In the genomic region with DNA sequence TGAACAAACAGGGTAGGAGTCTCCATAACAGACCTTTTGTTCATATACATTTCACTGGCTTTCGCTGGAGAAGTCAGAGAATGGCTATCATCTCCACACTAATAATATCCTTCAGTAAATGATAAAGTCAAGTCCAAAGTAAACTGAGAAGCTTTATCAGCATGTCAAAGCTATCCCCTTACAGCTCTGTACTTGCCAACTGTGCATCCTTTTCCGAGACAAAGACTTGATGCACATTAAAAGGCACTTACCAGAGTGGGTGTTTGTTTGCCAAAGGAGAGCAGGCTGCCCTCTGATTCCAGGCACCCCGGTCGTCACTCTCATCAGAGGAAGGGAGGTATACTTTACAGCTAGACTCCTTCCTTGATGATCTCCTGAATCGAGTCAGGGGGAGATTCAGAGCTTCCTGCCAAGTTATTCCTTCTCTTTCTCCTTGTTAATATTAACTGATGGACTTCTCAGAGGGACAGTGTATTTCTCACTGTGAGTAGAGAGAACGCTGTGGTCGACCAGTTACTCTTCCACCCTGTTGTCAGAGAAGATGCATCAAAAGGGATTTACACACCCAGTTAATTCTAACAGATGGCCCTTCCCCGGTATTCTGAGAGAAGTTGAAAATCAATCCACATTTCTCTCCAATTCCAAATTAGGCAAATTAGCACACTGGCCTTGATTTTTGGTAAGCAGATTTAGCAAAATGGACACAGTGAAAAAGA, we compare ENCODE assay signal across 21 cellular contexts.
A peak's percentile ranks its signal among the peaks of the same experiment; 100 is the strongest.
DNase-seq lines count a peak whose midpoint lies in the region; ATAC-seq, FAIRE-seq and TF ChIP-seq lines count a peak whose summit lies in the region.
"Had no signal": no experiment of that assay in that cellular context is flagged by ENCODE, and none has a peak within 500 bp of the region (broad histone marks: within the 10 kb centered on the region; RNA-seq: fewer than 3 reads in every experiment).

No MANE protein-coding gene starts in this region.

- H3K36me3 ChIP-seq in K562 (ENCODE audit: control insufficient read depth, insufficient read depth, low read length) (peaks cover 35% of the 10 kb centered on the region), osteoblast (ENCODE audit: insufficient read depth, low read length) (no peaks in the 10 kb centered on the region)
- H3K36me3 ChIP-seq: cardiac muscle cell, vagina had no signal

- ATAC-seq in left cardiac atrium = peak; percentile 44 to 74
- no peak for ATAC-seq in Right ventricle myocardium inferior
- no peak for ATAC-seq in K562
- ATAC-seq in GM21423 (IDR thresholded peaks at IDR 0.05; ENCODE audit: unreplicated experiment) = no peak
- ATAC-seq: naive thymus-derived CD8-positive, alpha-beta T cell had no signal

- H3K9me3 ChIP-seq in K562 (replicated peaks; ENCODE audit: control insufficient read depth, insufficient read depth, low read depth, low read length) = no peaks in the 10 kb centered on the region
- no peaks in the 10 kb centered on the region for H3K9me3 ChIP-seq in osteoblast (ENCODE audit: low read depth, low read length)
- H3K9me3 ChIP-seq: vagina had no signal

- no peak overlapping the region for H2AFZ ChIP-seq in K562 (ENCODE audit: low read depth, low read length)
- no peak overlapping the region for H2AFZ ChIP-seq in osteoblast (ENCODE audit: low read length)
- H2AFZ ChIP-seq: parathyroid adenoma had no signal

- CTCF ChIA-PET in K562 (lab: Yijun Ruan, JAX; ENCODE audit: low intra/inter-chr PET ratio) = no interaction called here

- no peak for TF ChIP-seq RAD21 in K562 (CRISPR knock-in tag; conservative IDR thresholded peaks at IDR 0.05 in 1 of 2, IDR thresholded peaks at IDR 0.05 in 1 of 2)

- TSS peak; percentile 55 for BruUV-seq in K562 (replicated peaks; lab: Mats Ljungman, UMichigan)

- H3K4me2 ChIP-seq in K562 (ENCODE audit: insufficient read depth, low read length) = no peak overlapping the region
- no peak overlapping the region for H3K4me2 ChIP-seq in osteoblast (ENCODE audit: insufficient read depth, low read length)

- no peaks in the 10 kb centered on the region for H3K4me1 ChIP-seq in K562 (replicated peaks in 1 of 2; ENCODE audit: control insufficient read depth in 2 of 2, insufficient read depth in 2 of 2, low read length in 2 of 2)
- no peaks in the 10 kb centered on the region for H3K4me1 ChIP-seq in osteoblast (ENCODE audit: insufficient read depth, low read length)
- H3K4me1 ChIP-seq: parathyroid adenoma, vagina had no signal

- no peak overlapping the region for H3K9ac ChIP-seq in K562 (ENCODE audit: insufficient read depth in 1 of 2, low read depth in 2 of 2, low read length in 2 of 2)
- H3K9ac ChIP-seq: parathyroid adenoma had no signal

- FAIRE-seq in K562 (lab: Jason Lieb, UNC) = no peak
- FAIRE-seq: keratinocyte had no signal

- intact Hi-C loops in left cardiac atrium (cut with DNase I) = loop anchor here in 1 of 2 donors (10.0 kb wide), 1 partner anchor 219 kb away; no protein-coding TSS in a partner anchor
- intact Hi-C loops in Right ventricle myocardium inferior (cut with DNase I) = no loop called here
- intact Hi-C loops in K562 (cut with micrococcal nuclease) = no loop called here

- no peaks in the 10 kb centered on the region for H4K20me1 ChIP-seq in K562 (replicated peaks; ENCODE audit: control insufficient read depth, insufficient read depth, low read length)
- H4K20me1 ChIP-seq in osteoblast (ENCODE audit: insufficient read depth, low read length) = no peaks in the 10 kb centered on the region

- no peaks in the 10 kb centered on the region for H3K79me2 ChIP-seq in K562 (ENCODE audit: control insufficient read depth, insufficient read depth, low read length)
- no peaks in the 10 kb centered on the region for H3K79me2 ChIP-seq in osteoblast (ENCODE audit: insufficient read depth, low read length)
- H3K79me2 ChIP-seq: parathyroid adenoma had no signal

- TF ChIP-seq CTCF in K562 (IDR thresholded peaks at IDR 0.05 in 2 of 3, conservative IDR thresholded peaks at IDR 0.05 in 1 of 3; ENCODE audit: insufficient read depth in 2 of 3, low read depth in 1 of 3, low read length in 3 of 3) (no peak), osteoblast (IDR thresholded peaks at IDR 0.05; ENCODE audit: extremely low read depth, low read depth, low read length) (no peak)

- in situ Hi-C loops in K562 (cut with MboI) = no loop called here

- no peak overlapping the region for H3K4me3 ChIP-seq in K562
- no peak overlapping the region for H3K4me3 ChIP-seq in osteoblast (ENCODE audit: insufficient read depth, low read length)
- H3K4me3 ChIP-seq: cardiac muscle cell, SK-N-MC, vagina had no signal

- H3K9me1 ChIP-seq in K562 (ENCODE audit: control insufficient read depth, insufficient read depth, low read length) = no peaks in the 10 kb centered on the region

- TF ChIP-seq POLR2A in K562 (conservative IDR thresholded peaks at IDR 0.05) = no peak

- TF ChIP-seq EP300 in K562 (IDR thresholded peaks at IDR 0.05; ENCODE audit: low read length) = no peak

- H3K27me3 ChIP-seq in K562 (ENCODE audit: control insufficient read depth in 2 of 2, insufficient read depth in 2 of 2, low read length in 2 of 2) (no peaks in the 10 kb centered on the region), osteoblast (ENCODE audit: insufficient read depth, low read length) (no peaks in the 10 kb centered on the region)
- H3K27me3 ChIP-seq: cardiac muscle cell, vagina had no signal

- H3K27ac ChIP-seq in K562 (ENCODE audit: extremely low read depth, low read depth, low read length) (no peak overlapping the region), osteoblast (ENCODE audit: low read depth, low read length) (no peak overlapping the region)
- H3K27ac ChIP-seq: cardiac muscle cell, parathyroid adenoma, SK-N-MC, vagina had no signal

- WGBS in K562 (ENCODE audit: insufficient coverage, low coverage, missing lambda C conversion rate) = 79% methylated on average over 8 of the region's 8 CpGs

- POLR2A ChIA-PET in K562 (lab: Yijun Ruan, JAX) = no interaction called here

- DNase-seq in left cardiac atrium (no peak), Right ventricle myocardium inferior (ENCODE audit: missing footprints) (no peak), NCI-H2171 treated with DMSO at 0.1 percent for 48 hours (lab: John Stamatoyannopoulos, UW) (peak; percentile 89), K562 (ENCODE audit: extremely low read depth in 1 of 4, low spot score in 3 of 4) (no peak), osteoblast (ENCODE audit: insufficient read length, low spot score, missing footprints) (peak; percentile 26), NOMO-1 treated with DMSO at 0.1 percent for 48 hours (lab: John Stamatoyannopoulos, UW; ENCODE audit: unreplicated experiment) (no peak)
- DNase-seq in activated CD4-positive, CD25-positive, alpha-beta regulatory T cell treated with anti-CD3 and anti-CD28 coated beads, Interleukin-2, amount 50 U/mL, for 72 hours = no peak
- DNase-seq: 8988T; activated gamma-delta T cell; activated T-cell treated with anti-CD3 and anti-CD28 coated beads for 4 hours; amniotic stem cell; foreskin fibroblast; naive thymus-derived CD8-positive, alpha-beta T cell; NCI-H146; PC-3 had no signal

TF ChIP-seq in K562, 482 proteins besides CTCF, POLR2A, EP300 and RAD21:
- TF ChIP-seq, protein P1, sequence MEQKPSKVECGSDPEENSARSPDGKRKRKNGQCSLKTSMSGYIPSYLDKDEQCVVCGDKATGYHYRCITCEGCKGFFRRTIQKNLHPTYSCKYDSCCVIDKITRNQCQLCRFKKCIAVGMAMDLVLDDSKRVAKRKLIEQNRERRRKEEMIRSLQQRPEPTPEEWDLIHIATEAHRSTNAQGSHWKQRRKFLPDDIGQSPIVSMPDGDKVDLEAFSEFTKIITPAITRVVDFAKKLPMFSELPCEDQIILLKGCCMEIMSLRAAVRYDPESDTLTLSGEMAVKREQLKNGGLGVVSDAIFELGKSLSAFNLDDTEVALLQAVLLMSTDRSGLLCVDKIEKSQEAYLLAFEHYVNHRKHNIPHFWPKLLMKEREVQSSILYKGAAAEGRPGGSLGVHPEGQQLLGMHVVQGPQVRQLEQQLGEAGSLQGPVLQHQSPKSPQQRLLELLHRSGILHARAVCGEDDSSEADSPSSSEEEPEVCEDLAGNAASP (IDR thresholded peaks at IDR 0.05) = no peak
- TF ChIP-seq ZNF184 (CRISPR knock-in tag; IDR thresholded peaks at IDR 0.05) = no peak
- TF ChIP-seq ZNF140 (CRISPR knock-in tag; IDR thresholded peaks at IDR 0.05) = no peak
- TF ChIP-seq HSF4 (CRISPR knock-in tag; IDR thresholded peaks at IDR 0.05; ENCODE audit: borderline replicate concordance) = no peak
- TF ChIP-seq PRPF4 (IDR thresholded peaks at IDR 0.05; ENCODE audit: insufficient read depth, low read depth, low read length, poor library complexity, severe bottlenecking) = no peak
- TF ChIP-seq, protein P2, sequence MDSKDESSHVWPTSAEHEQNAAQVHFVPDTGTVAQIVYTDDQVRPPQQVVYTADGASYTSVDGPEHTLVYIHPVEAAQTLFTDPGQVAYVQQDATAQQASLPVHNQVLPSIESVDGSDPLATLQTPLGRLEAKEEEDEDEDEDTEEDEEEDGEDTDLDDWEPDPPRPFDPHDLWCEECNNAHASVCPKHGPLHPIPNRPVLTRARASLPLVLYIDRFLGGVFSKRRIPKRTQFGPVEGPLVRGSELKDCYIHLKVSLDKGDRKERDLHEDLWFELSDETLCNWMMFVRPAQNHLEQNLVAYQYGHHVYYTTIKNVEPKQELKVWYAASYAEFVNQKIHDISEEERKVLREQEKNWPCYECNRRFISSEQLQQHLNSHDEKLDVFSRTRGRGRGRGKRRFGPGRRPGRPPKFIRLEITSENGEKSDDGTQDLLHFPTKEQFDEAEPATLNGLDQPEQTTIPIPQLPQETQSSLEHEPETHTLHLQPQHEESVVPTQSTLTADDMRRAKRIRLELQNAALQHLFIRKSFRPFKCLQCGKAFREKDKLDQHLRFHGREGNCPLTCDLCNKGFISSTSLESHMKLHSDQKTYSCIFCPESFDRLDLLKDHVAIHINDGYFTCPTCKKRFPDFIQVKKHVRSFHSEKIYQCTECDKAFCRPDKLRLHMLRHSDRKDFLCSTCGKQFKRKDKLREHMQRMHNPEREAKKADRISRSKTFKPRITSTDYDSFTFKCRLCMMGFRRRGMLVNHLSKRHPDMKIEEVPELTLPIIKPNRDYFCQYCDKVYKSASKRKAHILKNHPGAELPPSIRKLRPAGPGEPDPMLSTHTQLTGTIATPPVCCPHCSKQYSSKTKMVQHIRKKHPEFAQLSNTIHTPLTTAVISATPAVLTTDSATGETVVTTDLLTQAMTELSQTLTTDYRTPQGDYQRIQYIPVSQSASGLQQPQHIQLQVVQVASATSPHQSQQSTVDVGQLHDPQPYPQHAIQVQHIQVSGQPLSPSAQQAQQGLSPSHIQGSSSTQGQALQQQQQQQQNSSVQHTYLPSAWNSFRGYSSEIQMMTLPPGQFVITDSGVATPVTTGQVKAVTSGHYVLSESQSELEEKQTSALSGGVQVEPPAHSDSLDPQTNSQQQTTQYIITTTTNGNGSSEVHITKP (IDR thresholded peaks at IDR 0.05; ENCODE audit: partially characterized antibody) = no peak

Comparison
In these comparisons a context has a peak if more than half of its experiments do, and no peak if none do; other contexts are left out.
1. ATAC-seq: peak in left cardiac atrium (2 of 2); none in Right ventricle myocardium inferior (single experiment), K562 (single experiment) and GM21423 (single experiment).
2. DNase-seq: peak in NCI-H2171 treated with DMSO at 0.1 percent for 48 hours (single experiment) and osteoblast (single experiment); none in left cardiac atrium (single experiment), Right ventricle myocardium inferior (single experiment), K562 (0 of 4), NOMO-1 treated with DMSO at 0.1 percent for 48 hours (single experiment) and activated CD4-positive, CD25-positive, alpha-beta regulatory T cell treated with anti-CD3 and anti-CD28 coated beads, Interleukin-2, amount 50 U/mL, for 72 hours (single experiment).